In genomic region chr17:75124819-75125162, GRCh38 we compare ENCODE assay signal across 11 cellular contexts. TPM values are rescaled to one million over a fixed set of nuclear protein-coding genes. Genes with fewer than 3 reads are reported as not detected.
DNase-seq lines count a peak whose midpoint lies in the region; ATAC-seq and TF ChIP-seq lines count a peak whose summit lies in the region.
"Had no signal": no experiment of that assay in that cellular context is flagged by ENCODE, and none has a peak within 500 bp of the region (broad histone marks: within the 10 kb centered on the region; RNA-seq: fewer than 3 reads in every experiment).

No MANE protein-coding gene starts in this region.

- intact Hi-C loops in lower leg skin (cut with DNase I; ENCODE audit: low total_unique reads) = no loop called here

- no peaks in the 10 kb centered on the region for H3K9me3 Mint-ChIP-seq in activated CD8-positive, alpha-beta memory T cell treated with anti-CD3 and anti-CD28 coated beads, Interleukin-2, amount 10 ng/mL, durations not matched to agents 7 days and 5 days (ENCODE audit: low read depth)
- H3K9me3 Mint-ChIP-seq in WTC11 = no peaks in the 10 kb centered on the region
- no peaks in the 10 kb centered on the region for H3K9me3 Mint-ChIP-seq in stimulated activated effector memory CD8-positive, alpha-beta T cell treated with anti-CD3 and anti-CD28 coated beads, Interleukin-12 subunit alpha, Interleukin-12 subunit beta, amount 100 ng/mL, for 72 hours

- ATAC-seq in activated CD8-positive, alpha-beta memory T cell treated with anti-CD3 and anti-CD28 coated beads, Interleukin-2, amount 10 ng/mL, durations not matched to agents 7 days and 5 days = no peak
- no peak for ATAC-seq in WTC11
- no peak for ATAC-seq in stimulated activated effector memory CD8-positive, alpha-beta T cell treated with anti-CD3 and anti-CD28 coated beads, Interleukin-12 subunit alpha, Interleukin-12 subunit beta, amount 100 ng/mL, for 72 hours

- CTCF ChIA-PET in activated CD8-positive, alpha-beta memory T cell treated with anti-CD3 and anti-CD28 coated beads, Interleukin-2, amount 10 ng/mL, durations not matched to agents 7 days and 5 days (lab: Charles Lee) = interaction anchor here (1.4 to 14.6 kb wide), 3 partner anchors 11 to 47 kb away, joined by 3 to 233 read pairs (median 6); partner anchors contain the start of gene ARMC7
- CTCF ChIA-PET in WTC11 (lab: Charles Lee) = interaction anchor here (1.4 to 2.3 kb wide), 4 partner anchors 12 to 146 kb away, joined by 5 to 27 read pairs (median 6); partner anchors contain the start of gene MIF4GD

- TF ChIP-seq CTCF in WTC11 (IDR thresholded peaks at IDR 0.05) (no peak), hepatocyte (IDR thresholded peaks at IDR 0.05; ENCODE audit: poor library complexity) (no peak), lower leg skin (IDR thresholded peaks at IDR 0.05) (no peak)

- POLR2A ChIA-PET in WTC11 (lab: Charles Lee) = interaction anchor here (1.0 kb wide), 1 partner anchor 15 kb away, joined by 4 read pairs; the partner anchor contains the start of gene ARMC7

- peaks cover 14% of the 10 kb centered on the region for H3K4me1 ChIP-seq in hepatocyte (ENCODE audit: insufficient read depth)

- peak overlapping the region; percentile 62 for H3K27ac Mint-ChIP-seq in activated CD8-positive, alpha-beta memory T cell treated with anti-CD3 and anti-CD28 coated beads, Interleukin-2, amount 10 ng/mL, durations not matched to agents 7 days and 5 days
- peak overlapping the region; percentile 23; the same call in 1 of the 2 replicates for H3K27ac Mint-ChIP-seq in WTC11
- H3K27ac Mint-ChIP-seq in stimulated activated effector memory CD8-positive, alpha-beta T cell treated with anti-CD3 and anti-CD28 coated beads, Interleukin-12 subunit alpha, Interleukin-12 subunit beta, amount 100 ng/mL, for 72 hours = peak overlapping the region; percentile 90

- no peak for DNase-seq in activated CD8-positive, alpha-beta memory T cell treated with anti-CD3 and anti-CD28 coated beads, Interleukin-2, amount 10 ng/mL, durations not matched to agents 7 days and 5 days
- no peak for DNase-seq in activated CD8-positive, alpha-beta memory T cell treated with anti-CD3 and anti-CD28 coated beads, Interleukin-2, amount 50 U/mL, for 4 hours
- DNase-seq in WTC11 (ENCODE audit: low spot score) (no peak), hepatocyte (ENCODE audit: low spot score) (no peak), SKM-1 treated with dmso at 0.1 percent for 144 hours (lab: John Stamatoyannopoulos, UW; ENCODE audit: unreplicated experiment) (no peak), lower leg skin (ENCODE audit: low spot score in 2 of 2) (no peak)
- DNase-seq in stimulated activated effector memory CD8-positive, alpha-beta T cell treated with anti-CD3 and anti-CD28 coated beads, Interleukin-12 subunit alpha, Interleukin-12 subunit beta, amount 100 ng/mL, for 72 hours (ENCODE audit: low spot score in 2 of 2) = no peak
- DNase-seq in activated effector memory CD4-positive, alpha-beta T cell treated with Interleukin-2 at 50 U/mL for 16 hours = no peak
- DNase-seq: MM.1S, NCI-H446 treated with DMSO at 0.1 percent for 48 hours, SIG-M5 had no signal

- no peaks in the 10 kb centered on the region for H3K9me2 ChIP-seq in hepatocyte (replicated peaks; ENCODE audit: insufficient read depth)

- H3K4me3 Mint-ChIP-seq in activated CD8-positive, alpha-beta memory T cell treated with anti-CD3 and anti-CD28 coated beads, Interleukin-2, amount 10 ng/mL, durations not matched to agents 7 days and 5 days = no peak overlapping the region
- H3K4me3 Mint-ChIP-seq in WTC11 = no peak overlapping the region
- no peak overlapping the region for H3K4me3 Mint-ChIP-seq in stimulated activated effector memory CD8-positive, alpha-beta T cell treated with anti-CD3 and anti-CD28 coated beads, Interleukin-12 subunit alpha, Interleukin-12 subunit beta, amount 100 ng/mL, for 72 hours

- no peaks in the 10 kb centered on the region for H3K9me3 ChIP-seq in hepatocyte (ENCODE audit: low read depth)

- H4K20me1 ChIP-seq in hepatocyte (ENCODE audit: insufficient read depth, poor library complexity, severe bottlenecking) = no peaks in the 10 kb centered on the region

- H3K79me2 ChIP-seq in hepatocyte = peaks cover 15% of the 10 kb centered on the region

- no peak for TF ChIP-seq POLR2A in lower leg skin (IDR thresholded peaks at IDR 0.05)

- H3K4me3 ChIP-seq in hepatocyte (no peak overlapping the region), lower leg skin (ENCODE audit: low read depth, poor library complexity, severe bottlenecking) (no peak overlapping the region)

- WGBS in hepatocyte (ENCODE audit: low lambda C conversion rate, missing lambda C conversion rate) = 98% methylated on average over 4 of the region's 4 CpGs
- 89 to 92% methylated on average over 4 of the region's 4 CpGs for WGBS in lower leg skin, 2 donors

- H3K36me3 Mint-ChIP-seq in activated CD8-positive, alpha-beta memory T cell treated with anti-CD3 and anti-CD28 coated beads, Interleukin-2, amount 10 ng/mL, durations not matched to agents 7 days and 5 days = peaks cover 16% of the 10 kb centered on the region
- peaks cover 11% of the 10 kb centered on the region; the same call in 1 of the 2 replicates for H3K36me3 Mint-ChIP-seq in WTC11
- H3K36me3 Mint-ChIP-seq in stimulated activated effector memory CD8-positive, alpha-beta T cell treated with anti-CD3 and anti-CD28 coated beads, Interleukin-12 subunit alpha, Interleukin-12 subunit beta, amount 100 ng/mL, for 72 hours = peaks cover 34% of the 10 kb centered on the region

- no peaks in the 10 kb centered on the region for H3K27me3 ChIP-seq in hepatocyte

- peak overlapping the region; percentile 59 for H3K4me2 ChIP-seq in hepatocyte

- peak overlapping the region; percentile 96 for H3K27ac ChIP-seq in hepatocyte

- H2AFZ ChIP-seq in hepatocyte = no peak overlapping the region

- no peaks in the 10 kb centered on the region for H3K27me3 Mint-ChIP-seq in activated CD8-positive, alpha-beta memory T cell treated with anti-CD3 and anti-CD28 coated beads, Interleukin-2, amount 10 ng/mL, durations not matched to agents 7 days and 5 days
- no peaks in the 10 kb centered on the region for H3K27me3 Mint-ChIP-seq in WTC11 (ENCODE audit: low read depth)

- H3K4me1 Mint-ChIP-seq in activated CD8-positive, alpha-beta memory T cell treated with anti-CD3 and anti-CD28 coated beads, Interleukin-2, amount 10 ng/mL, durations not matched to agents 7 days and 5 days = peaks cover 34% of the 10 kb centered on the region
- peaks cover 13% of the 10 kb centered on the region for H3K4me1 Mint-ChIP-seq in WTC11
- peaks cover 36% of the 10 kb centered on the region for H3K4me1 Mint-ChIP-seq in stimulated activated effector memory CD8-positive, alpha-beta T cell treated with anti-CD3 and anti-CD28 coated beads, Interleukin-12 subunit alpha, Interleukin-12 subunit beta, amount 100 ng/mL, for 72 hours

- no peaks in the 10 kb centered on the region for H3K36me3 ChIP-seq in hepatocyte (replicated peaks; ENCODE audit: insufficient read depth, low read depth)

TF ChIP-seq in WTC11, 78 proteins besides CTCF, POLR2A, EP300 and RAD21 (continues in another document):
- TF ChIP-seq FOXP1 (CRISPR knock-in tag; IDR thresholded peaks at IDR 0.05; ENCODE audit: borderline replicate concordance) (no peak), GABPB1 (CRISPR knock-in tag; IDR thresholded peaks at IDR 0.05) (no peak), ELF4 (CRISPR knock-in tag; IDR thresholded peaks at IDR 0.05; ENCODE audit: low read depth) (no peak)

RNA-seq across cellular contexts. Expression of gene NT5C, which starts 6.8 kb away (rescaled TPM):
- total RNA-seq in activated CD8-positive, alpha-beta memory T cell treated with anti-CD3 and anti-CD28 coated beads, Interleukin-2, amount 10 ng/mL, durations not matched to agents 7 days and 5 days = 10 to 100 TPM; 65.2 to 73.1 TPM
- total RNA-seq in WTC11 (2021) (91.0 to 102 TPM (median 96.9 TPM) in 3 replicates), hepatocyte (46.3 and 66.8 TPM in 2 replicates), lower leg skin (100 to 1,000 TPM in 3 of 4 donors, 10 to 100 TPM in 1; 62.5 to 107 (median 105) TPM)
- polyA plus RNA-seq in hepatocyte = 73.3 and 82.2 TPM in 2 replicates

RNA-seq across cellular contexts. Expression of gene ARMC7, which starts 15.0 kb away (rescaled TPM):
- total RNA-seq in activated CD8-positive, alpha-beta memory T cell treated with anti-CD3 and anti-CD28 coated beads, Interleukin-2, amount 10 ng/mL, durations not matched to agents 7 days and 5 days = 10 to 100 TPM; 13.5 to 14.5 TPM
- total RNA-seq in WTC11 (2021) (13.2 to 15.9 TPM (median 14.8 TPM) in 3 replicates), hepatocyte (2.6 and 3.5 TPM in 2 replicates), lower leg skin (10 to 100 TPM; 10.6 to 14.7 (median 11.9) TPM)
- 4.0 and 4.5 TPM in 2 replicates for polyA plus RNA-seq in hepatocyte

RNA-seq across cellular contexts. Expression of gene JPT1, which starts 29.5 kb away (rescaled TPM):
- 100 to 1,000 TPM; 277 to 301 TPM for total RNA-seq in activated CD8-positive, alpha-beta memory T cell treated with anti-CD3 and anti-CD28 coated beads, Interleukin-2, amount 10 ng/mL, durations not matched to agents 7 days and 5 days
- total RNA-seq in WTC11 (2021) (289 to 341 TPM (median 300 TPM) in 3 replicates), hepatocyte (103 and 107 TPM in 2 replicates), lower leg skin (10 to 100 TPM; 30.2 to 56.4 (median 37.1) TPM)
- 172 and 181 TPM in 2 replicates for polyA plus RNA-seq in hepatocyte

RNA-seq across cellular contexts. Expression of gene SLC16A5, which starts 37.0 kb away (rescaled TPM):
- total RNA-seq in activated CD8-positive, alpha-beta memory T cell treated with anti-CD3 and anti-CD28 coated beads, Interleukin-2, amount 10 ng/mL, durations not matched to agents 7 days and 5 days = 1 to 10 TPM; 2.3 to 3.2 TPM
- total RNA-seq in WTC11 (2021) (32.4 to 33.5 TPM (median 33.1 TPM) in 3 replicates), hepatocyte (11.9 and 12.7 TPM in 2 replicates), lower leg skin (100 to 1,000 TPM in 1 of 4 donors, 10 to 100 TPM in 3; 41.1 to 101 (median 62.6) TPM)
- polyA plus RNA-seq in hepatocyte = 12.8 and 15.8 TPM in 2 replicates

RNA-seq across cellular contexts. Expression of gene SUMO2, which starts 58.0 kb away (rescaled TPM):
- total RNA-seq in activated CD8-positive, alpha-beta memory T cell treated with anti-CD3 and anti-CD28 coated beads, Interleukin-2, amount 10 ng/mL, durations not matched to agents 7 days and 5 days = 100 to 1,000 TPM; 469 to 639 TPM
- total RNA-seq in WTC11 (2021) (650 to 764 TPM (median 757 TPM) in 3 replicates), hepatocyte (112 and 115 TPM in 2 replicates), lower leg skin (10 to 100 TPM; 59.8 to 75.6 (median 68.2) TPM)
- polyA plus RNA-seq in hepatocyte = 424 and 434 TPM in 2 replicates

Comparison
In these comparisons a context has a peak if more than half of its experiments do, and no peak if none do; other contexts are left out.
1. H3K27ac Mint-ChIP-seq: peak in every context shown above with its lines; median percentile 90 in stimulated activated effector memory CD8-positive, alpha-beta T cell treated with anti-CD3 and anti-CD28 coated beads, Interleukin-12 subunit alpha, Interleukin-12 subunit beta, amount 100 ng/mL, for 72 hours; 62 in activated CD8-positive, alpha-beta memory T cell treated with anti-CD3 and anti-CD28 coated beads, Interleukin-2, amount 10 ng/mL, durations not matched to agents 7 days and 5 days; 23 in WTC11.